8 cellular contexts compared by ENCODE assay signal in genomic region chr5:157108961-157109360, GRCh38. TPM values are rescaled to one million over a fixed set of nuclear protein-coding genes. Genes with fewer than 3 reads are reported as not detected.
DNase-seq lines count a peak whose midpoint lies in the region; ATAC-seq, FAIRE-seq and TF ChIP-seq lines count a peak whose summit lies in the region.

Gene HAVCR2, minus strand, starts transcription at chr5:157109044. Its CDS starts 61 bp downstream, at chr5:157108983.

- H3K9me3 Mint-ChIP-seq in CD8-positive, alpha-beta memory T cell, result no peaks in the 10 kb centered on the region
- no peaks in the 10 kb centered on the region for H3K9me3 Mint-ChIP-seq in stimulated activated naive B cell treated with anti-CD40 and anti-IgM and Interleukin-4, amounts not matched to agents 10 μg/mL and 1 μg/mL and 100 μg/mL, for 72 hours

- H3K36me3 Mint-ChIP-seq in CD8-positive, alpha-beta memory T cell, result peaks cover 0 to 2% (median 0%) of the 10 kb centered on the region in 3 donors
- H3K36me3 Mint-ChIP-seq in stimulated activated naive B cell treated with anti-CD40 and anti-IgM and Interleukin-4, amounts not matched to agents 10 μg/mL and 1 μg/mL and 100 μg/mL, for 72 hours, result peaks cover 0 to 3% of the 10 kb centered on the region in 2 donors

- H3K27ac ChIP-seq in CD8-positive, alpha-beta memory T cell (ENCODE audit: low read depth, low read length), result peak within 1 kb of the TSS; percentile 34
- H3K27ac ChIP-seq in KOPT-K1 (ENCODE audit: low read depth, low read length, poor library complexity, severe bottlenecking), result peak within 1 kb of the TSS; percentile 55
- H3K27ac ChIP-seq in kidney (ENCODE audit: low read depth in 2 of 2, low read length in 2 of 2), result peak within 1 kb of the TSS in 1 of 2 donors; percentile 37
- H3K27ac ChIP-seq in uterus, result no peak within 1 kb of the TSS

- H3K9ac ChIP-seq in kidney (ENCODE audit: low read length in 2 of 2), result no peak within 1 kb of the TSS

- no peaks in the 10 kb centered on the region for H3K9me3 ChIP-seq in CD8-positive, alpha-beta memory T cell (ENCODE audit: low read length)
- H3K9me3 ChIP-seq in KOPT-K1 (ENCODE audit: insufficient read depth, low read length, poor library complexity, severe bottlenecking) (no peaks in the 10 kb centered on the region), kidney (ENCODE audit: control insufficient read depth in 1 of 2, low read length in 2 of 2) (no peaks in the 10 kb centered on the region), uterus (no peaks in the 10 kb centered on the region)

- H3K27ac Mint-ChIP-seq in CD8-positive, alpha-beta memory T cell, result peak within 1 kb of the TSS; percentile 59 to 96 (median 92)
- H3K27ac Mint-ChIP-seq in stimulated activated naive B cell treated with anti-CD40 and anti-IgM and Interleukin-4, amounts not matched to agents 10 μg/mL and 1 μg/mL and 100 μg/mL, for 72 hours, result peak within 1 kb of the TSS; percentile 98

- no peaks in the 10 kb centered on the region for H3K27me3 ChIP-seq in CD8-positive, alpha-beta memory T cell (ENCODE audit: insufficient read depth, low read length, poor library complexity, severe bottlenecking)
- H3K27me3 ChIP-seq in uterus, result no peaks in the 10 kb centered on the region

- peaks cover 29 to 40% (median 36%) of the 10 kb centered on the region in 3 donors for H3K4me1 Mint-ChIP-seq in CD8-positive, alpha-beta memory T cell
- H3K4me1 Mint-ChIP-seq in stimulated activated naive B cell treated with anti-CD40 and anti-IgM and Interleukin-4, amounts not matched to agents 10 μg/mL and 1 μg/mL and 100 μg/mL, for 72 hours, result peaks cover 19 to 47% of the 10 kb centered on the region in 2 donors

- H3K4me1 ChIP-seq in CD8-positive, alpha-beta memory T cell (ENCODE audit: insufficient read depth, low read length), result peaks cover 23% of the 10 kb centered on the region
- H3K4me1 ChIP-seq in kidney (ENCODE audit: control insufficient read depth in 1 of 2, insufficient read depth in 1 of 2, low read depth in 1 of 2, low read length in 2 of 2) (peaks cover under 1 to 2% of the 10 kb centered on the region in 2 donors), uterus (no peaks in the 10 kb centered on the region)

- H3K4me3 Mint-ChIP-seq in CD8-positive, alpha-beta memory T cell, result peak within 1 kb of the TSS; percentile 53 to 83 (median 80)
- peak within 1 kb of the TSS; percentile 81 to 87 for H3K4me3 Mint-ChIP-seq in stimulated activated naive B cell treated with anti-CD40 and anti-IgM and Interleukin-4, amounts not matched to agents 10 μg/mL and 1 μg/mL and 100 μg/mL, for 72 hours

- POLR2A ChIA-PET in CD8-positive, alpha-beta memory T cell (lab: Charles Lee), result interaction anchor here (2.2 kb wide), 1 partner anchor 34 kb away, joined by 12 read pairs; the partner anchor contains the start of gene MED7

- TF ChIP-seq CTCF in kidney (IDR thresholded peaks at IDR 0.05; ENCODE audit: borderline replicate concordance, extremely low read depth, insufficient read depth) (no peak), uterus (IDR thresholded peaks at IDR 0.05) (no peak)

- TF ChIP-seq POLR2A in uterus (IDR thresholded peaks at IDR 0.05), result no peak

- H3K27me3 Mint-ChIP-seq in CD8-positive, alpha-beta memory T cell, result no peaks in the 10 kb centered on the region
- no peaks in the 10 kb centered on the region for H3K27me3 Mint-ChIP-seq in stimulated activated naive B cell treated with anti-CD40 and anti-IgM and Interleukin-4, amounts not matched to agents 10 μg/mL and 1 μg/mL and 100 μg/mL, for 72 hours

- peak; percentile 6 to 58 (median 53) for DNase-seq in CD8-positive, alpha-beta memory T cell
- DNase-seq in activated CD8-positive, alpha-beta memory T cell treated with anti-CD3 and anti-CD28 coated beads, Interleukin-2, amount 50 U/mL, for 48 hours, result peak; percentile 71
- DNase-seq in kidney (no peak), SW480 (ENCODE audit: low spot score) (no peak), uterus (no peak)
- DNase-seq in stimulated activated naive B cell treated with anti-CD40 and anti-IgM and Interleukin-4, amounts not matched to agents 10 μg/mL and 1 μg/mL and 100 μg/mL, for 72 hours, result peak; percentile 40

- CTCF ChIA-PET in CD8-positive, alpha-beta memory T cell (lab: Charles Lee), result interaction anchor here (1.1 kb wide), 1 partner anchor 23 kb away, joined by 6 read pairs; no protein-coding TSS in a partner anchor

- peak; percentile 88 for ATAC-seq in GM21447 (IDR thresholded peaks at IDR 0.05; ENCODE audit: unreplicated experiment)
- ATAC-seq in stimulated activated naive B cell treated with anti-CD40 and anti-IgM and Interleukin-4, amounts not matched to agents 10 μg/mL and 1 μg/mL and 100 μg/mL, for 72 hours (replicated peaks), result peak; percentile 91 to 92

- FAIRE-seq in kidney (lab: Jason Lieb, UNC), result no peak

- H3K36me3 ChIP-seq in CD8-positive, alpha-beta memory T cell (ENCODE audit: insufficient read depth, low read length), result no peaks in the 10 kb centered on the region
- H3K36me3 ChIP-seq in KOPT-K1 (ENCODE audit: insufficient read depth, low read length) (no peaks in the 10 kb centered on the region), kidney (ENCODE audit: control insufficient read depth in 1 of 2, insufficient read depth in 2 of 2, low read length in 2 of 2) (no peaks in the 10 kb centered on the region), uterus (no peaks in the 10 kb centered on the region)

- H3K4me3 ChIP-seq in CD8-positive, alpha-beta memory T cell (ENCODE audit: low read length), result peak within 1 kb of the TSS; percentile 62
- H3K4me3 ChIP-seq in kidney (ENCODE audit: low read length in 2 of 2) (peak within 1 kb of the TSS; percentile 58 to 59), uterus (no peak within 1 kb of the TSS)

- intact Hi-C loops in kidney (cut with DNase I), result no loop called here
- intact Hi-C loops in uterus (cut with DNase I; ENCODE audit: low total_unique reads), result no loop called here

RNA-seq across cellular contexts. Expression of gene HAVCR2, which starts in this region (rescaled TPM):
- 1 to 10 TPM; 6.3 to 6.6 TPM for total RNA-seq in CD8-positive, alpha-beta memory T cell
- polyA plus RNA-seq in CD8-positive, alpha-beta memory T cell, result 7.5 TPM
- 14.6 TPM for total RNA-seq in kidney
- 17.5 TPM for polyA plus RNA-seq in kidney (ENCODE audit: insufficient read depth, low read depth, low replicate concordance)
- 1 to 10 TPM; 1.0 to 5.5 (median 2.3) TPM for total RNA-seq in uterus

Comparison
In these comparisons a context has a peak if more than half of its experiments do, and no peak if none do; other contexts are left out.
1. DNase-seq: peak in CD8-positive, alpha-beta memory T cell (5 of 5), activated CD8-positive, alpha-beta memory T cell treated with anti-CD3 and anti-CD28 coated beads, Interleukin-2, amount 50 U/mL, for 48 hours (single experiment) and stimulated activated naive B cell treated with anti-CD40 and anti-IgM and Interleukin-4, amounts not matched to agents 10 μg/mL and 1 μg/mL and 100 μg/mL, for 72 hours (single experiment); none in kidney (single experiment), SW480 (single experiment) and uterus (0 of 2).
2. H3K27ac ChIP-seq: peak in CD8-positive, alpha-beta memory T cell (single experiment) and KOPT-K1 (single experiment); none in uterus (0 of 2).
3. H3K4me3 ChIP-seq: peak in CD8-positive, alpha-beta memory T cell (single experiment) and kidney (2 of 2); none in uterus (0 of 2).